In genomic region chr22:23070418-23071162, GRCh38 we compare ENCODE assay signal across 8 cellular contexts. TPM values are rescaled to one million over a fixed set of nuclear protein-coding genes. Genes with fewer than 3 reads are reported as not detected.
DNase-seq lines count a peak whose midpoint lies in the region; ATAC-seq, FAIRE-seq and TF ChIP-seq lines count a peak whose summit lies in the region.

Gene GNAZ, plus strand, starts transcription at chr22:23070519. Its CDS starts 25,177 bp downstream, at chr22:23095696.

- H3K9me3 ChIP-seq in NT2/D1 (ENCODE audit: insufficient read depth, low read length), result no peaks in the 10 kb centered on the region
- no peaks in the 10 kb centered on the region for H3K9me3 ChIP-seq in GM12878 (replicated peaks; ENCODE audit: control insufficient read depth, insufficient read depth, low read length)

- CTCF ChIA-PET in GM12878 (lab: Yijun Ruan, JAX), result interaction anchor here (0.6 to 2.3 kb wide), 8 partner anchors 8 to 137 kb away, joined by 3 to 17 read pairs (median 4); no protein-coding TSS in a partner anchor

- peak; percentile 85 for DNase-seq in D341Med (ENCODE audit: low spot score)
- no peak for DNase-seq in NT2/D1 (ENCODE audit: low read depth, low spot score)
- no peak for DNase-seq in GM12878 (ENCODE audit: low read depth, low spot score)
- DNase-seq in iPS-NIHi7 (ENCODE audit: extremely low spot score), result peak; percentile 66
- DNase-seq in superior temporal gyrus (ENCODE audit: extremely low spot score), result no peak
- no peak for DNase-seq in OCI-M2 (lab: John Stamatoyannopoulos, UW; ENCODE audit: unreplicated experiment)

- H3K4me1 ChIP-seq in NT2/D1 (ENCODE audit: insufficient read depth, insufficient read length), result peaks cover 7% of the 10 kb centered on the region
- peaks cover 3% of the 10 kb centered on the region; the same call in 1 of the 2 replicates for H3K4me1 ChIP-seq in GM12878 (ENCODE audit: control insufficient read depth, insufficient read depth, low read length)

- FAIRE-seq in GM12878 (lab: Jason Lieb, UNC), result no peak

- peak within 1 kb of the TSS; percentile 76 for H3K9ac ChIP-seq in NT2/D1 (ENCODE audit: insufficient read length, low read depth)
- H3K9ac ChIP-seq in GM12878 (ENCODE audit: control insufficient read depth, insufficient read depth, low read length), result no peak within 1 kb of the TSS; the same call in 1 of the 2 replicates

- ATAC-seq in GM21786 (IDR thresholded peaks at IDR 0.05; ENCODE audit: unreplicated experiment), result peak; percentile 27
- peak; percentile 64 for ATAC-seq in GM12878

- peak within 1 kb of the TSS; percentile 91 for H3K4me2 ChIP-seq in GM12878 (ENCODE audit: control insufficient read depth, insufficient read depth)

- POLR2A ChIA-PET in GM12878 (lab: Charles Lee), result interaction anchor here (1.0 kb wide), 1 partner anchor 55 kb away, joined by 4 read pairs; no protein-coding TSS in a partner anchor

- 3% methylated on average over 15 of the region's 83 CpGs for WGBS in GM12878 (ENCODE audit: insufficient coverage, insufficient replicate concordance, low lambda C conversion rate, missing lambda C conversion rate)

- RAD21 ChIA-PET in GM12878 (lab: Charles Lee; ENCODE audit: unreplicated experiment), result interaction anchor here (0.9 to 2.6 kb wide), 4 partner anchors 12 to 111 kb away, joined by 3 to 18 read pairs (median 3); no protein-coding TSS in a partner anchor

- H3K27ac ChIP-seq in GM12878 (ENCODE audit: control insufficient read depth, insufficient read depth), result no peak within 1 kb of the TSS
- H3K27ac ChIP-seq in skin epidermis, result peak within 1 kb of the TSS in 4 of 21 experiments; percentile 2 to 58 (median 24)

- H3K36me3 ChIP-seq in NT2/D1 (ENCODE audit: insufficient read depth, insufficient read length, low read length), result no peaks in the 10 kb centered on the region
- H3K36me3 ChIP-seq in GM12878 (ENCODE audit: control insufficient read depth in 2 of 2, insufficient read depth in 2 of 2, low read length in 1 of 2), result no peaks in the 10 kb centered on the region

- no peaks in the 10 kb centered on the region for H4K20me1 ChIP-seq in GM12878 (ENCODE audit: control insufficient read depth, insufficient read depth)

- no peak for TF ChIP-seq RAD21 in GM12878 (IDR thresholded peaks at IDR 0.05; ENCODE audit: insufficient read depth, low read depth, low read length)

- no TSS peak for BruUV-seq in GM12878 (replicated peaks; lab: Mats Ljungman, UMichigan)

- peak within 1 kb of the TSS; percentile 61; the same call in 1 of the 2 replicates for H2AFZ ChIP-seq in GM12878 (ENCODE audit: control insufficient read depth, low read depth, low read length)

- H3K4me3 ChIP-seq in NT2/D1 (ENCODE audit: insufficient read length, low read depth), result peak within 1 kb of the TSS; percentile 59
- H3K4me3 ChIP-seq in GM12878, result peak within 1 kb of the TSS; percentile 61
- peak within 1 kb of the TSS; percentile 34 to 51 (median 40) for H3K4me3 ChIP-seq in skin epidermis

- H3K79me2 ChIP-seq in GM12878 (ENCODE audit: control insufficient read depth, insufficient read depth, low read length), result no peaks in the 10 kb centered on the region

- intact Hi-C loops in GM12878 (cut with micrococcal nuclease; ENCODE audit: unreplicated experiment), result no loop called here

- TF ChIP-seq POLR2A in GM12878 (IDR thresholded peaks at IDR 0.05; ENCODE audit: low read depth, low read length), result no peak

- SMC1A ChIA-PET in GM12878 (lab: Charles Lee; ENCODE audit: uncharacterized antibody, unreplicated experiment), result interaction anchor here (0.9 to 3.8 kb wide), 9 partner anchors 13 to 110 kb away, joined by 3 to 20 read pairs (median 4); no protein-coding TSS in a partner anchor

- H3K27me3 ChIP-seq in NT2/D1 (ENCODE audit: insufficient read depth, insufficient read length) (peaks cover 56% of the 10 kb centered on the region), GM12878 (replicated peaks in 1 of 2; ENCODE audit: control insufficient read depth in 2 of 2, insufficient read depth in 2 of 2, low read length in 1 of 2) (peaks cover 0 to 9% of the 10 kb centered on the region in 2 experiments; a peak in 2 of 4 replicates)

- no peak for TF ChIP-seq CTCF in GM12878 (IDR thresholded peaks at IDR 0.05 in 2 of 3, conservative IDR thresholded peaks at IDR 0.05 in 1 of 3; ENCODE audit: control insufficient read depth in 2 of 3, extremely low read depth in 1 of 3, insufficient read depth in 1 of 3, low read depth in 3 of 3, low read length in 3 of 3)

- no peak for TF ChIP-seq EP300 in GM12878 (IDR thresholded peaks at IDR 0.05; ENCODE audit: borderline replicate concordance in 1 of 2, control insufficient read depth in 1 of 2, low read depth in 2 of 2, low read length in 2 of 2)

- in situ Hi-C loops in GM12878 (cut with MboI), result no loop called here

TF ChIP-seq in GM12878, 131 proteins besides CTCF, POLR2A, EP300 and RAD21:
- TF ChIP-seq NR2F1 (conservative IDR thresholded peaks at IDR 0.05) (0 out of 2 replicates have a peak, but pooled peaks have one; percentile 16), HDAC6 (IDR thresholded peaks at IDR 0.05; ENCODE audit: unreplicated experiment) (no peak), BCL3 (IDR thresholded peaks at IDR 0.05; ENCODE audit: borderline replicate concordance, insufficient read depth, low read depth, low read length, poor library complexity, severe bottlenecking) (no peak), EED (IDR thresholded peaks at IDR 0.05; ENCODE audit: low read depth) (no peak), SUZ12 (IDR thresholded peaks at IDR 0.05; ENCODE audit: unreplicated experiment) (peak; percentile 93), GATAD2B (conservative IDR thresholded peaks at IDR 0.05; ENCODE audit: low read depth) (peak; percentile 51; the same call in 1 of the 2 replicates), ETV6 (conservative IDR thresholded peaks at IDR 0.05 in 1 of 2, IDR thresholded peaks at IDR 0.05 in 1 of 2; ENCODE audit: borderline replicate concordance in 1 of 2, low read depth in 1 of 2) (no peak), POU2F2 (IDR thresholded peaks at IDR 0.05; ENCODE audit: borderline replicate concordance, low read depth, low read length) (no peak)

RNA-seq across cellular contexts. Expression of gene GNAZ, which starts in this region (rescaled TPM):
- 0.93 and 1.6 TPM in 2 replicates for total RNA-seq in GM12878 (2013; cell fraction: nucleolus; rRNA removed)
- total RNA-seq in GM12878 (2014; rRNA removed) (0.60 and 0.73 TPM in 2 replicates), GM12878 (2014; rRNA removed; fragmentation: Illumina TruSeq; extraction: Trizol) (0.36 and 0.46 TPM in 2 replicates), GM12878 (2021) (0.51 and 0.96 TPM in 2 replicates)
- not detected for polyA plus RNA-seq in GM12878 (2011; ENCODE audit: low read depth)
- polyA plus RNA-seq in GM12878 (2011; rRNA removed) (0.68 and 1.0 TPM in 2 replicates), GM12878 (2014; fragmentation: Illumina TruSeq; extraction: Trizol) (0.14 and 0.44 TPM in 2 replicates), GM12878 (2014; fragmentation: Nextera tagmentation; extraction: Ambion mirVana) (under 1 TPM in 1 of 2 experiments, not detected in 1; 0.09 TPM), GM12878 (2014; rRNA removed) (0.54 and 1.5 TPM in 2 replicates), GM12878 (2016; fragmentation: Nextera tagmentation; extraction: Ambion mirVana) (under 1 TPM; 0.16 to 0.28 TPM)
- 1.5 and 1.9 TPM in 2 replicates for polyA plus RNA-seq in GM12878 (2011; cell fraction: cytosol; rRNA removed)
- polyA plus RNA-seq in GM12878 (2011; cell fraction: nucleus; rRNA removed), result 2.0 and 4.6 TPM in 2 replicates
- 0.11 and 0.17 TPM in 2 replicates for polyA plus RNA-seq in GM12878 (2012)
- polyA minus RNA-seq in GM12878 (2011; rRNA and poly(A)+ RNA removed), result 1.2 and 1.7 TPM in 2 replicates
- polyA minus RNA-seq in GM12878 (2011; cell fraction: cytosol; rRNA and poly(A)+ RNA removed), result 1.1 and 3.6 TPM in 2 replicates
- 0.36 and 1.4 TPM in 2 replicates for polyA minus RNA-seq in GM12878 (2011; cell fraction: nucleus; rRNA and poly(A)+ RNA removed)

Comparison
In these comparisons a context has a peak if more than half of its experiments do, and no peak if none do; other contexts are left out.
1. DNase-seq: peak in D341Med (single experiment) and iPS-NIHi7 (single experiment); none in NT2/D1 (single experiment), GM12878 (single experiment), superior temporal gyrus (single experiment) and OCI-M2 (single experiment).
2. Peak in every context shown above with its lines, with median percentiles within 50 percentile points of each other: H3K4me3 ChIP-seq.